25 cellular contexts compared by ENCODE assay signal in genomic region chr13:51284339-51284738, GRCh38. TPM values are rescaled to one million over a fixed set of nuclear protein-coding genes. Genes with fewer than 3 reads are reported as not detected.
DNase-seq lines count a peak whose midpoint lies in the region; ATAC-seq and TF ChIP-seq lines count a peak whose summit lies in the region.
"Had no signal": no experiment of that assay in that cellular context is flagged by ENCODE, and none has a peak within 500 bp of the region (broad histone marks: within the 10 kb centered on the region; RNA-seq: fewer than 3 reads in every experiment).

No MANE protein-coding gene starts in this region.

- peaks cover 48% of the 10 kb centered on the region for H3K4me1 Mint-ChIP-seq in GM23338

- H3K79me2 ChIP-seq in GM23338 (replicated peaks; ENCODE audit: insufficient read depth): no peaks in the 10 kb centered on the region

- TF ChIP-seq CTCF in BE2C (IDR thresholded peaks at IDR 0.05; ENCODE audit: low read depth, low read length) (peak; percentile 16; the same call in 1 of the 2 replicates), GM23338 (conservative IDR thresholded peaks at IDR 0.05; ENCODE audit: low read depth in 2 of 2) (peak; percentile 30 to 54; a peak in 3 of 4 replicates), brain microvascular endothelial cell (IDR thresholded peaks at IDR 0.05; ENCODE audit: low read depth, low read length, missing control alignments) (peak; percentile 16)

- in situ Hi-C loops in brain microvascular endothelial cell (cut with HindIII; ENCODE audit: low pct_ligation_motif_present, low sequenced_read_pairs): no loop called here

- H3K36me3 Mint-ChIP-seq in GM23338 (ENCODE audit: low read depth): peaks cover 35% of the 10 kb centered on the region

- no peak overlapping the region for H3K4me3 ChIP-seq in BE2C (ENCODE audit: low read depth, low read length)
- H3K4me3 ChIP-seq in GM23338: no peak overlapping the region
- H3K4me3 ChIP-seq in brain microvascular endothelial cell (ENCODE audit: low read depth, low read length): no peak overlapping the region
- H3K4me3 ChIP-seq in iPS-15b (ENCODE audit: low read depth, low read length): no peak overlapping the region
- H3K4me3 ChIP-seq: SJSA1 had no signal

- H3K4me1 ChIP-seq in BE2C (no peaks in the 10 kb centered on the region), GM23338 (ENCODE audit: insufficient read depth) (peaks cover 28% of the 10 kb centered on the region), iPS-15b (ENCODE audit: control insufficient read depth, insufficient read depth, low read length) (peaks cover 9% of the 10 kb centered on the region)
- H3K4me1 ChIP-seq: SJSA1 had no signal

- no peak overlapping the region for H2AFZ ChIP-seq in GM23338

- H3K4me3 Mint-ChIP-seq in GM23338: no peak overlapping the region
- H3K4me3 Mint-ChIP-seq: IgD-negative memory B cell had no signal

- H3K27ac ChIP-seq in GM23338 (ENCODE audit: low read depth): no peak overlapping the region
- no peak overlapping the region for H3K27ac ChIP-seq in brain microvascular endothelial cell
- H3K27ac ChIP-seq: KMS-11, SJSA1 had no signal

- H3K4me2 ChIP-seq in GM23338: no peak overlapping the region
- H3K4me2 ChIP-seq: KMS-11 had no signal

- H3K27me3 ChIP-seq in BE2C (no peaks in the 10 kb centered on the region), GM23338 (ENCODE audit: insufficient read depth) (no peaks in the 10 kb centered on the region), brain microvascular endothelial cell (replicated peaks) (no peaks in the 10 kb centered on the region), iPS-15b (ENCODE audit: control insufficient read depth, insufficient read depth, low read length) (no peaks in the 10 kb centered on the region)
- H3K27me3 ChIP-seq: SJSA1 had no signal

- no peaks in the 10 kb centered on the region for H3K9me3 ChIP-seq in BE2C
- H3K9me3 ChIP-seq in iPS-15b (ENCODE audit: control insufficient read depth, insufficient read depth, low read length): no peaks in the 10 kb centered on the region
- H3K9me3 ChIP-seq: SJSA1 had no signal

- H3K27me3 Mint-ChIP-seq in GM23338 (ENCODE audit: insufficient read depth, low read depth, poor library complexity): peaks cover 13% of the 10 kb centered on the region

- H3K36me3 ChIP-seq in BE2C (no peaks in the 10 kb centered on the region), GM23338 (ENCODE audit: insufficient read depth) (peaks cover 23% of the 10 kb centered on the region), brain microvascular endothelial cell (replicated peaks) (no peaks in the 10 kb centered on the region), iPS-15b (ENCODE audit: control insufficient read depth, insufficient read depth, low read length) (peaks cover 14% of the 10 kb centered on the region)
- H3K36me3 ChIP-seq: SJSA1 had no signal

- no peaks in the 10 kb centered on the region for H3K9me2 ChIP-seq in GM23338 (ENCODE audit: insufficient read depth)

- peak overlapping the region; percentile 29 for H3K9ac ChIP-seq in iPS-15b (ENCODE audit: low read depth, low read length)
- H3K9ac ChIP-seq: KMS-11 had no signal

- H3K27ac Mint-ChIP-seq in GM23338: peak overlapping the region; percentile 33
- H3K27ac Mint-ChIP-seq: IgD-negative memory B cell had no signal

- H3F3A ChIP-seq in GM23338 (replicated peaks; ENCODE audit: low read depth): peaks cover 12% of the 10 kb centered on the region

- DNase-seq in BE2C (no peak), GM23338 (ENCODE audit: low spot score) (no peak), brain microvascular endothelial cell (no peak), NCI-H510A (lab: John Stamatoyannopoulos, UW) (no peak)
- no peak for DNase-seq in activated naive CD4-positive, alpha-beta T cell treated with Interleukin-2 at 50 U/mL for 16 hours
- DNase-seq: Calu3, DMS79 treated with DMSO at 0.1 percent for 48 hours, H7, MM.1S, NCI-H1092, NCI-H1417 treated with DMSO at 0.1 percent for 48 hours, NCI-H187, NCI-H2081 treated with DMSO at 0.1 percent for 48 hours, NCI-H2171, NCI-H226, NCI-H510A treated with DMSO at 0.1 percent for 48 hours, NCI-H748 treated with DMSO at 0.1 percent for 48 hours, Right ventricle myocardium superior, RPMI8226 had no signal

- peaks cover under 1% of the 10 kb centered on the region; the same call in 1 of the 2 replicates for H4K20me1 ChIP-seq in GM23338 (replicated peaks; ENCODE audit: insufficient read depth)

- H3K9me3 Mint-ChIP-seq in GM23338: no peaks in the 10 kb centered on the region
- H3K9me3 Mint-ChIP-seq: IgD-negative memory B cell had no signal

- ATAC-seq in GM23338 (peak; percentile 8; the same call in 1 of the 3 replicates), HG02970 (IDR thresholded peaks at IDR 0.05; ENCODE audit: low FRiP score, unreplicated experiment) (no peak)

TF ChIP-seq in GM23338, 12 proteins besides CTCF, POLR2A, EP300 and RAD21 (continues in another document):
- TF ChIP-seq POLR2AphosphoS5 (IDR thresholded peaks at IDR 0.05; ENCODE audit: low read depth) (no peak), JUNB (IDR thresholded peaks at IDR 0.05; ENCODE audit: unreplicated experiment) (no peak), ETS1 (IDR thresholded peaks at IDR 0.05) (no peak), EZH2phosphoT487 (IDR thresholded peaks at IDR 0.05; ENCODE audit: unreplicated experiment) (no peak), ZNF462 (CRISPR knock-in tag; IDR thresholded peaks at IDR 0.05) (no peak), NANOG (IDR thresholded peaks at IDR 0.05; ENCODE audit: borderline replicate concordance) (no peak), ZNF114 (CRISPR knock-in tag; IDR thresholded peaks at IDR 0.05) (no peak), EZH2 (IDR thresholded peaks at IDR 0.05; ENCODE audit: low read depth, unreplicated experiment) (no peak)

RNA-seq across cellular contexts. Expression of gene SERPINE3, which starts 55.2 kb away (rescaled TPM):
- polyA plus RNA-seq in BE2C (2012; ENCODE audit: insufficient read depth, insufficient read length, low read depth): not detected
- total RNA-seq in GM23338 (2014; rRNA removed; shearing (Covaris generic)): 0.08 and 0.17 TPM in 2 replicates
- 0.31 and 0.35 TPM in 2 replicates for polyA plus RNA-seq in GM23338 (2016; fragmentation: Nextera tagmentation; extraction: Ambion mirVana)
- total RNA-seq: Calu3, Right ventricle myocardium superior, SJSA1 had no signal
- polyA plus RNA-seq: BJ, IgD-negative memory B cell had no signal
